In the genomic region with DNA sequence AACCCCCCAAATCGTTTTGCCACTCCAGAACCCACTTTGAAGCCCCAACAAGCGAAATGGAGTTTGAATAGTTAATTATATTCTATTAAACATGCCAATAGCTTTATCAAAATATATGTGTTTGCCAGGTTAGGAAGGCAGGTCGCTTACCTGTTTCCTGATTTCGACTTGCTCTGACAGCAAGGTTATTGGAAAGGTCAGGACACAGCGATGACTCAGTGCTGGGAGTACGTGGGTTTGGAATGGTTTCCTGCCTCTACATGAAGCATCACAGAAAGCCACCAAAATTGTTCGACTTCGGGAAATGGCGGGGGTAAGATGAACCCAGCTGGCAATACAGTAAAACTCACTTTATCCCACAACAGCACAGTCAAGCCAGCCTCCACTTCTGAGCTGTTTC, we compare ENCODE assay signal across 2 cellular contexts.
TF ChIP-seq lines count a peak whose summit lies in the region.

No MANE protein-coding gene starts in this region.

TF ChIP-seq in HCT116, 20 proteins besides CTCF, POLR2A, EP300 and RAD21 (continued from another document):
- TF ChIP-seq POLR2AphosphoS5 (IDR thresholded peaks at IDR 0.05; ENCODE audit: low read depth, low read length) (no peak), MAX (IDR thresholded peaks at IDR 0.05) (no peak), FOSL1 (IDR thresholded peaks at IDR 0.05; ENCODE audit: low read depth) (no peak), EZH2 (IDR thresholded peaks at IDR 0.05) (no peak)
- TF ChIP-seq, protein P1, sequence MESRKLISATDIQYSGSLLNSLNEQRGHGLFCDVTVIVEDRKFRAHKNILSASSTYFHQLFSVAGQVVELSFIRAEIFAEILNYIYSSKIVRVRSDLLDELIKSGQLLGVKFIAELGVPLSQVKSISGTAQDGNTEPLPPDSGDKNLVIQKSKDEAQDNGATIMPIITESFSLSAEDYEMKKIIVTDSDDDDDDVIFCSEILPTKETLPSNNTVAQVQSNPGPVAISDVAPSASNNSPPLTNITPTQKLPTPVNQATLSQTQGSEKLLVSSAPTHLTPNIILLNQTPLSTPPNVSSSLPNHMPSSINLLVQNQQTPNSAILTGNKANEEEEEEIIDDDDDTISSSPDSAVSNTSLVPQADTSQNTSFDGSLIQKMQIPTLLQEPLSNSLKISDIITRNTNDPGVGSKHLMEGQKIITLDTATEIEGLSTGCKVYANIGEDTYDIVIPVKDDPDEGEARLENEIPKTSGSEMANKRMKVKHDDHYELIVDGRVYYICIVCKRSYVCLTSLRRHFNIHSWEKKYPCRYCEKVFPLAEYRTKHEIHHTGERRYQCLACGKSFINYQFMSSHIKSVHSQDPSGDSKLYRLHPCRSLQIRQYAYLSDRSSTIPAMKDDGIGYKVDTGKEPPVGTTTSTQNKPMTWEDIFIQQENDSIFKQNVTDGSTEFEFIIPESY (IDR thresholded peaks at IDR 0.05; ENCODE audit: extremely low read depth, insufficient replicate concordance, low read length), result no peak
- TF ChIP-seq, protein P2, sequence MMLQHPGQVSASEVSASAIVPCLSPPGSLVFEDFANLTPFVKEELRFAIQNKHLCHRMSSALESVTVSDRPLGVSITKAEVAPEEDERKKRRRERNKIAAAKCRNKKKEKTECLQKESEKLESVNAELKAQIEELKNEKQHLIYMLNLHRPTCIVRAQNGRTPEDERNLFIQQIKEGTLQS (IDR thresholded peaks at IDR 0.05), result no peak

TF ChIP-seq in SK-N-SH treated with all-trans-retinoic acid at 6 μM for 48 hours, 23 proteins besides CTCF, POLR2A, EP300 and RAD21 (continued from another document):
- TF ChIP-seq, protein P3, sequence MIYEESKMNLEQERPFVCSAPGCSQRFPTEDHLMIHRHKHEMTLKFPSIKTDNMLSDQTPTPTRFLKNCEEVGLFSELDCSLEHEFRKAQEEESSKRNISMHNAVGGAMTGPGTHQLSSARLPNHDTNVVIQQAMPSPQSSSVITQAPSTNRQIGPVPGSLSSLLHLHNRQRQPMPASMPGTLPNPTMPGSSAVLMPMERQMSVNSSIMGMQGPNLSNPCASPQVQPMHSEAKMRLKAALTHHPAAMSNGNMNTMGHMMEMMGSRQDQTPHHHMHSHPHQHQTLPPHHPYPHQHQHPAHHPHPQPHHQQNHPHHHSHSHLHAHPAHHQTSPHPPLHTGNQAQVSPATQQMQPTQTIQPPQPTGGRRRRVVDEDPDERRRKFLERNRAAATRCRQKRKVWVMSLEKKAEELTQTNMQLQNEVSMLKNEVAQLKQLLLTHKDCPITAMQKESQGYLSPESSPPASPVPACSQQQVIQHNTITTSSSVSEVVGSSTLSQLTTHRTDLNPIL (CRISPR knock-in tag; IDR thresholded peaks at IDR 0.05; ENCODE audit: low read depth), result no peak
